8 cellular contexts compared by ENCODE assay signal in the genomic region with DNA sequence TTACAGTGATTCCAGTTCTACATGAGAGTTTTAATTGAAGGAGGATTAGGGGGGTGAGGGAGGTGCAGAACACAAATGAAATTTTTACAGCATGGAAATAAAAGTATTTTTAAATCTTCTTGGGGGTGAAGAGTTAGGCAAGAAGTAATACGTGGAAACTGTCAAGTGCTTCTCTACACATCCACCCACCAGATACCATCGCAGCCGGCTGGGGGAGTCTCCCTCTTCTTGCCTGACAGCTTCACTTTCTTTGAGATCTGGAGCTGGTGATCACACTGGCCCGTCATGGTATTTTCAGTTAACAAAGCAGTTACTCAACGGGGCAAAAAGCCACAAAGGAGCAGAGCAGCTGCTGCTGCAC. TPM values are rescaled to one million over a fixed set of nuclear protein-coding genes. Genes with fewer than 3 reads are reported as not detected.
DNase-seq lines count a peak whose midpoint lies in the region; ATAC-seq and TF ChIP-seq lines count a peak whose summit lies in the region.

No MANE protein-coding gene starts in this region.

- TF ChIP-seq EP300 in gastroesophageal sphincter (IDR thresholded peaks at IDR 0.05): no peak

- POLR2A ChIA-PET in WTC11 (lab: Charles Lee): no interaction called here

- peak overlapping the region; percentile 99 for H3K4me3 Mint-ChIP-seq in activated CD4-positive, alpha-beta T cell treated with anti-CD3 and anti-CD28 coated beads, Interleukin-2, amount 10 ng/mL, durations not matched to agents 24 days and 14 days
- H3K4me3 Mint-ChIP-seq in WTC11: peak overlapping the region; percentile 73

- ATAC-seq in WTC11 (no peak; the same call in 1 of the 2 replicates), gastroesophageal sphincter (no peak)

- peaks cover 30% of the 10 kb centered on the region for H3K27me3 Mint-ChIP-seq in activated CD4-positive, alpha-beta T cell treated with anti-CD3 and anti-CD28 coated beads, Interleukin-2, amount 10 ng/mL, durations not matched to agents 24 days and 14 days
- H3K27me3 Mint-ChIP-seq in WTC11 (ENCODE audit: low read depth): peaks cover 42% of the 10 kb centered on the region

- TF ChIP-seq CTCF in WTC11 (IDR thresholded peaks at IDR 0.05) (no peak), gastroesophageal sphincter (IDR thresholded peaks at IDR 0.05) (peak in 1 of 4 experiments; percentile 1), spleen (IDR thresholded peaks at IDR 0.05 in 8 of 11, conservative IDR thresholded peaks at IDR 0.05 in 3 of 11) (no peak)

- peak overlapping the region; percentile 96 for H3K27ac Mint-ChIP-seq in activated CD4-positive, alpha-beta T cell treated with anti-CD3 and anti-CD28 coated beads, Interleukin-2, amount 10 ng/mL, durations not matched to agents 24 days and 14 days
- H3K27ac Mint-ChIP-seq in WTC11: no peak overlapping the region

- intact Hi-C loops in activated CD4-positive, alpha-beta T cell treated with anti-CD3 and anti-CD28 coated beads, Interleukin-2, amount 10 ng/mL, durations not matched to agents 24 days and 14 days (cut with micrococcal nuclease): loop anchor here (1.0 to 10.0 kb wide), 4 partner anchors 8 to 597 kb away; partner anchors contain the start of gene SEC61B
- intact Hi-C loops in spleen (cut with DNase I; ENCODE audit: low total_unique reads): no loop called here

- H3K36me3 ChIP-seq in gastroesophageal sphincter: no peaks in the 10 kb centered on the region
- H3K36me3 ChIP-seq in spleen: no peaks in the 10 kb centered on the region

- peak overlapping the region; percentile 60 to 92 for H3K4me3 ChIP-seq in gastroesophageal sphincter
- peak overlapping the region; percentile 67 to 94 (median 83) for H3K4me3 ChIP-seq in spleen

- H3K27me3 ChIP-seq in gastroesophageal sphincter (no peaks in the 10 kb centered on the region), spleen (replicated peaks in 1 of 7) (peaks cover 0 to 22% (median 15%) of the 10 kb centered on the region in 7 donors)

- H3K9me3 Mint-ChIP-seq in activated CD4-positive, alpha-beta T cell treated with anti-CD3 and anti-CD28 coated beads, Interleukin-2, amount 10 ng/mL, durations not matched to agents 24 days and 14 days: no peaks in the 10 kb centered on the region
- no peaks in the 10 kb centered on the region for H3K9me3 Mint-ChIP-seq in WTC11

- 0 to 2% methylated on average over 4 of the region's 5 CpGs for WGBS in gastroesophageal sphincter (ENCODE audit: low coverage in 1 of 2), 2 donors
- WGBS in spleen, 5 donors: 0% methylated on average over 5 of the region's 5 CpGs

- CTCF ChIA-PET in WTC11 (lab: Charles Lee): interaction anchor here (1.5 to 1.9 kb wide), 2 partner anchors 506 to 520 kb away, joined by 3 to 4 read pairs; no protein-coding TSS in a partner anchor

- TF ChIP-seq POLR2A in gastroesophageal sphincter (IDR thresholded peaks at IDR 0.05) (no peak), spleen (IDR thresholded peaks at IDR 0.05) (no peak)

- peaks cover 45% of the 10 kb centered on the region for H3K4me1 Mint-ChIP-seq in activated CD4-positive, alpha-beta T cell treated with anti-CD3 and anti-CD28 coated beads, Interleukin-2, amount 10 ng/mL, durations not matched to agents 24 days and 14 days
- H3K4me1 Mint-ChIP-seq in WTC11: peaks cover 50% of the 10 kb centered on the region

- H3K27ac ChIP-seq in gastroesophageal sphincter (peak overlapping the region; percentile 97 to 99 (median 98)), spleen (peak overlapping the region; percentile 94 to 99 (median 97))

- peaks cover 14% of the 10 kb centered on the region for H3K36me3 Mint-ChIP-seq in activated CD4-positive, alpha-beta T cell treated with anti-CD3 and anti-CD28 coated beads, Interleukin-2, amount 10 ng/mL, durations not matched to agents 24 days and 14 days (ENCODE audit: low read depth)
- H3K36me3 Mint-ChIP-seq in WTC11: no peaks in the 10 kb centered on the region

- H3K4me1 ChIP-seq in gastroesophageal sphincter (peaks cover 3 to 46% (median 4%) of the 10 kb centered on the region in 3 donors), spleen (peaks cover 13 to 52% (median 40%) of the 10 kb centered on the region in 6 donors)

- H3K9me3 ChIP-seq in gastroesophageal sphincter (no peaks in the 10 kb centered on the region), spleen (no peaks in the 10 kb centered on the region)

- no peak for DNase-seq in activated CD4-positive, alpha-beta T cell treated with anti-CD3 and anti-CD28 coated beads, Interleukin-2, amount 10 ng/mL, durations not matched to agents 24 days and 14 days
- no peak for DNase-seq in activated CD4-positive, alpha-beta T cell treated with anti-CD3 and anti-CD28 coated beads, Interleukin-2, amount 50 U/mL, for 48 hours
- DNase-seq in WTC11 (ENCODE audit: low spot score): no peak
- DNase-seq in spleen: no peak
- DNase-seq in NCI-H1092 treated with DMSO at 0.1 percent for 48 hours (lab: John Stamatoyannopoulos, UW): no peak
- DNase-seq in stimulated activated naive CD4-positive, alpha-beta T cell (lab: John Stamatoyannopoulos, UW): no peak
- no peak for DNase-seq in T-helper 9 cell

TF ChIP-seq in WTC11, 78 proteins besides CTCF, POLR2A, EP300 and RAD21:
- TF ChIP-seq, protein P1, sequence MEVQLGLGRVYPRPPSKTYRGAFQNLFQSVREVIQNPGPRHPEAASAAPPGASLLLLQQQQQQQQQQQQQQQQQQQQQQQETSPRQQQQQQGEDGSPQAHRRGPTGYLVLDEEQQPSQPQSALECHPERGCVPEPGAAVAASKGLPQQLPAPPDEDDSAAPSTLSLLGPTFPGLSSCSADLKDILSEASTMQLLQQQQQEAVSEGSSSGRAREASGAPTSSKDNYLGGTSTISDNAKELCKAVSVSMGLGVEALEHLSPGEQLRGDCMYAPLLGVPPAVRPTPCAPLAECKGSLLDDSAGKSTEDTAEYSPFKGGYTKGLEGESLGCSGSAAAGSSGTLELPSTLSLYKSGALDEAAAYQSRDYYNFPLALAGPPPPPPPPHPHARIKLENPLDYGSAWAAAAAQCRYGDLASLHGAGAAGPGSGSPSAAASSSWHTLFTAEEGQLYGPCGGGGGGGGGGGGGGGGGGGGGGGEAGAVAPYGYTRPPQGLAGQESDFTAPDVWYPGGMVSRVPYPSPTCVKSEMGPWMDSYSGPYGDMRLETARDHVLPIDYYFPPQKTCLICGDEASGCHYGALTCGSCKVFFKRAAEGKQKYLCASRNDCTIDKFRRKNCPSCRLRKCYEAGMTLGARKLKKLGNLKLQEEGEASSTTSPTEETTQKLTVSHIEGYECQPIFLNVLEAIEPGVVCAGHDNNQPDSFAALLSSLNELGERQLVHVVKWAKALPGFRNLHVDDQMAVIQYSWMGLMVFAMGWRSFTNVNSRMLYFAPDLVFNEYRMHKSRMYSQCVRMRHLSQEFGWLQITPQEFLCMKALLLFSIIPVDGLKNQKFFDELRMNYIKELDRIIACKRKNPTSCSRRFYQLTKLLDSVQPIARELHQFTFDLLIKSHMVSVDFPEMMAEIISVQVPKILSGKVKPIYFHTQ (CRISPR knock-in tag; IDR thresholded peaks at IDR 0.05): no peak
- TF ChIP-seq, protein P2, sequence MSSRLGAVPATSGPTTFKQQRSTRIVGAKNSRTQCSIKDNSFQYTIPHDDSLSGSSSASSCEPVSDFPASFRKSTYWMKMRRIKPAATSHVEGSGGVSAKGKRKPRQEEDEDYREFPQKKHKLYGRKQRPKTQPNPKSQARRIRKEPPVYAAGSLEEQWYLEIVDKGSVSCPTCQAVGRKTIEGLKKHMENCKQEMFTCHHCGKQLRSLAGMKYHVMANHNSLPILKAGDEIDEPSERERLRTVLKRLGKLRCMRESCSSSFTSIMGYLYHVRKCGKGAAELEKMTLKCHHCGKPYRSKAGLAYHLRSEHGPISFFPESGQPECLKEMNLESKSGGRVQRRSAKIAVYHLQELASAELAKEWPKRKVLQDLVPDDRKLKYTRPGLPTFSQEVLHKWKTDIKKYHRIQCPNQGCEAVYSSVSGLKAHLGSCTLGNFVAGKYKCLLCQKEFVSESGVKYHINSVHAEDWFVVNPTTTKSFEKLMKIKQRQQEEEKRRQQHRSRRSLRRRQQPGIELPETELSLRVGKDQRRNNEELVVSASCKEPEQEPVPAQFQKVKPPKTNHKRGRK (CRISPR knock-in tag; IDR thresholded peaks at IDR 0.05; ENCODE audit: borderline replicate concordance): no peak
- TF ChIP-seq ZNF317 (CRISPR knock-in tag; IDR thresholded peaks at IDR 0.05; ENCODE audit: borderline replicate concordance, low read depth): no peak
- no peak for TF ChIP-seq ZNF396 (CRISPR knock-in tag; IDR thresholded peaks at IDR 0.05; ENCODE audit: borderline replicate concordance)
- no peak for TF ChIP-seq ZMAT4 (CRISPR knock-in tag; IDR thresholded peaks at IDR 0.05)
- TF ChIP-seq ESRRA (CRISPR knock-in tag; IDR thresholded peaks at IDR 0.05; ENCODE audit: borderline replicate concordance): no peak
- no peak for TF ChIP-seq NR1H2 (CRISPR knock-in tag; IDR thresholded peaks at IDR 0.05)
- no peak for TF ChIP-seq GABPB1 (CRISPR knock-in tag; IDR thresholded peaks at IDR 0.05)
- TF ChIP-seq NFATC4 (CRISPR knock-in tag; IDR thresholded peaks at IDR 0.05): no peak
- TF ChIP-seq ZNF671 (CRISPR knock-in tag; IDR thresholded peaks at IDR 0.05): no peak
- no peak for TF ChIP-seq ATF6 (CRISPR knock-in tag; IDR thresholded peaks at IDR 0.05)
- no peak for TF ChIP-seq NR2C2 (CRISPR knock-in tag; IDR thresholded peaks at IDR 0.05)

RNA-seq across cellular contexts. Expression of gene NR4A3, which starts 2.6 kb away (rescaled TPM):
- total RNA-seq in activated CD4-positive, alpha-beta T cell treated with anti-CD3 and anti-CD28 coated beads, Interleukin-2, amount 10 ng/mL, durations not matched to agents 24 days and 14 days: 51.1 and 52.8 TPM in 2 replicates
- total RNA-seq in WTC11 (2021) (0.46 to 0.57 TPM (median 0.50 TPM) in 3 replicates), gastroesophageal sphincter (10 to 100 TPM in 1 of 4 donors, 1 to 10 TPM in 2, under 1 TPM in 1; 0.52 to 51.2 (median 2.0) TPM), spleen (1 to 10 TPM in 5 of 7 donors, under 1 TPM in 2; 0.32 to 6.7 (median 2.8) TPM)
- 1 to 10 TPM; 1.1 to 1.8 (median 1.2) TPM for polyA plus RNA-seq in spleen
